13 cellular contexts compared by ENCODE assay signal in the genomic region with DNA sequence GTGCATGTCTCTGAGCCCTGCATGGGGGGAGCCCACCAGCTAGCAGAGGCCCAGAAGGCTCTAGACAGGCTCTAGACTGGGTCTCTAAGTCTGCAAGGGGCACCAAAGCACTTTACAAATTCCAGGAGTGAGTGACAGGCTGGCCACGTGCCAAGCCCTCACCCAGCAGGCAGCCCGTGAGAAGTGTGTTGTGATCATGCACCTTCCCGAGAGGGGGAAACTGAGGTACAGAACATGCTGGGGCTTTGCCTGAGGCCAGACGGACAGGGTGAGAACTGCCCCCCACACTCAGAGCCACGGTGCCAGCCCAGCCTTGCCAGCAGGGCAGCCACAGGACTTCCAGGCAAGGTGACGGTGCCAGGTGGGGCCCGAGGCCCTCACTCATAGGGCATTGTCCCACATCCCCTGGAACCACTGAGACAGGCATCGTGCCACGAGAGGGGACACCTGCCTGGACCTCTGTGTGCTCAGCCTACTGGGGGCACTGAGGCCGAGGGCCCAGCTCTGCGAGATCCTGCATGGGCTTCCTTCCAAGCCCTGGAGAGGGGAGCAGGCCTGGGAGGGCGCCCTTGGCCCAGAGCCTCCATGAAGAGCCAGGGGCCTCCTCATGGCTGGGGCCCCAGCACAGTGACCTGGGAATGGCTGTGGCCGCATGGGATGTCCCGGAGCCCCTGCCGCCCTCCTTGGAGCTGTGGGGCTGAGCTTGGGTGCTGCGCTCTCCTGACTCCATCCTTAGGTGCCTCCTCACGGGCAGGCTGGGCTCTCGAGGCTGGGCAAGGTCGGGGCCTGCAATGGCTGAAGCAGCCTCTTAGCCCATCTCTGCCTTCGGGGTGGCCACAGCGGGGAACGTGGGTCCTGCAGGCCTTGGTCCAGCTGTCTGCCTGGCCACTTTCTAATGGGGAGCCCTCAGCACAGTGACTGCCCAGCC.
A peak's percentile ranks its signal among the peaks of the same experiment; 100 is the strongest.
DNase-seq lines count a peak whose midpoint lies in the region; ATAC-seq and TF ChIP-seq lines count a peak whose summit lies in the region.
"Had no signal": no experiment of that assay in that cellular context is flagged by ENCODE, and none has a peak within 500 bp of the region (broad histone marks: within the 10 kb centered on the region; RNA-seq: fewer than 3 reads in every experiment).

No MANE protein-coding gene starts in this region.

- peaks cover 0 to 3% (median 0%) of the 10 kb centered on the region in 3 donors for H3K27me3 Mint-ChIP-seq in CD14-positive monocyte (ENCODE audit: low read depth in 3 of 3)
- peaks cover 61% of the 10 kb centered on the region for H3K27me3 Mint-ChIP-seq in WTC11 (ENCODE audit: low read depth)
- no peaks in the 10 kb centered on the region for H3K27me3 Mint-ChIP-seq in activated CD8-positive, alpha-beta T cell treated with anti-CD3 and anti-CD28 coated beads, Interleukin-2, amount 10 ng/mL, durations not matched to agents 7 days and 5 days (ENCODE audit: low read depth)

- ATAC-seq in WTC11 (no peak), right cardiac atrium (no peak), GM21737 (IDR thresholded peaks at IDR 0.05; ENCODE audit: unreplicated experiment) (no peak), HG03095 (IDR thresholded peaks at IDR 0.05; ENCODE audit: unreplicated experiment) (no peak), HG03354 (IDR thresholded peaks at IDR 0.05; ENCODE audit: poor library complexity, severe bottlenecking, unreplicated experiment) (no peak)
- no peak for ATAC-seq in activated CD8-positive, alpha-beta T cell treated with anti-CD3 and anti-CD28 coated beads, Interleukin-2, amount 10 ng/mL, durations not matched to agents 7 days and 5 days

- H3K4me3 Mint-ChIP-seq in CD14-positive monocyte (no peak overlapping the region), WTC11 (no peak overlapping the region)
- H3K4me3 Mint-ChIP-seq in activated CD8-positive, alpha-beta T cell treated with anti-CD3 and anti-CD28 coated beads, Interleukin-2, amount 10 ng/mL, durations not matched to agents 7 days and 5 days, result no peak overlapping the region

- H3K9me3 Mint-ChIP-seq in CD14-positive monocyte, result no peaks in the 10 kb centered on the region
- no peaks in the 10 kb centered on the region for H3K9me3 Mint-ChIP-seq in WTC11
- H3K9me3 Mint-ChIP-seq in activated CD8-positive, alpha-beta T cell treated with anti-CD3 and anti-CD28 coated beads, Interleukin-2, amount 10 ng/mL, durations not matched to agents 7 days and 5 days (ENCODE audit: insufficient read depth), result no peaks in the 10 kb centered on the region

- peak; percentile 46 for DNase-seq in CD14-positive monocyte (ENCODE audit: low spot score)
- peak; percentile 7 for DNase-seq in WTC11 (ENCODE audit: low spot score)
- peak; percentile 16 to 56 (median 53) for DNase-seq in right cardiac atrium
- peak in 8 of 10 donors; percentile 1 to 81 (median 9) for DNase-seq in posterior cingulate gyrus
- no peak for DNase-seq in activated CD8-positive, alpha-beta T cell treated with anti-CD3 and anti-CD28 coated beads, Interleukin-2, amount 10 ng/mL, durations not matched to agents 7 days and 5 days
- DNase-seq: anterior cingulate cortex, C1 segment of cervical spinal cord, dermis blood vessel endothelial cell, MV-4-11, NCI-H2171 treated with DMSO at 0.1 percent for 48 hours had no signal

- H3K4me3 ChIP-seq in right cardiac atrium (ENCODE audit: low read length), result no peak overlapping the region

- WGBS in right cardiac atrium, result 87% methylated on average over 22 of the region's 22 CpGs

- no peaks in the 10 kb centered on the region for H3K27me3 ChIP-seq in right cardiac atrium (ENCODE audit: control insufficient read depth, insufficient read depth)

- H3K27ac ChIP-seq in right cardiac atrium (ENCODE audit: low read length), result no peak overlapping the region

- no peaks in the 10 kb centered on the region for H3K9me3 ChIP-seq in right cardiac atrium (ENCODE audit: control insufficient read depth, low read length)

- H3K27ac Mint-ChIP-seq in CD14-positive monocyte, result no peak overlapping the region
- no peak overlapping the region for H3K27ac Mint-ChIP-seq in WTC11
- H3K27ac Mint-ChIP-seq in activated CD8-positive, alpha-beta T cell treated with anti-CD3 and anti-CD28 coated beads, Interleukin-2, amount 10 ng/mL, durations not matched to agents 7 days and 5 days, result no peak overlapping the region

- intact Hi-C loops in CD14-positive monocyte (cut with micrococcal nuclease) (no loop called here), right cardiac atrium (cut with DNase I) (loop anchor here in 1 of 4 donors (10.0 kb wide), 1 partner anchor 57 kb away; no protein-coding TSS in a partner anchor), posterior cingulate gyrus (cut with DNase I) (no loop called here)

- POLR2A ChIA-PET in WTC11 (lab: Charles Lee), result no interaction called here
- POLR2A ChIA-PET in activated CD8-positive, alpha-beta T cell treated with anti-CD3 and anti-CD28 coated beads, Interleukin-2, amount 10 ng/mL, durations not matched to agents 7 days and 5 days (lab: Charles Lee), result no interaction called here

- H3K4me1 ChIP-seq in right cardiac atrium (ENCODE audit: control insufficient read depth, insufficient read depth, low read length), result no peaks in the 10 kb centered on the region

- peaks cover 22 to 44% of the 10 kb centered on the region in 2 donors for H3K36me3 Mint-ChIP-seq in CD14-positive monocyte
- H3K36me3 Mint-ChIP-seq in WTC11, result no peaks in the 10 kb centered on the region
- H3K36me3 Mint-ChIP-seq in activated CD8-positive, alpha-beta T cell treated with anti-CD3 and anti-CD28 coated beads, Interleukin-2, amount 10 ng/mL, durations not matched to agents 7 days and 5 days (ENCODE audit: low read depth), result no peaks in the 10 kb centered on the region

- no peak for TF ChIP-seq CTCF in CD14-positive monocyte (IDR thresholded peaks at IDR 0.05)
- TF ChIP-seq CTCF in WTC11 (IDR thresholded peaks at IDR 0.05), result no peak

- CTCF ChIA-PET in WTC11 (lab: Charles Lee), result interaction anchor here (1.3 kb wide), 1 partner anchor 313 kb away, joined by 3 read pairs; no protein-coding TSS in a partner anchor
- CTCF ChIA-PET in activated CD8-positive, alpha-beta T cell treated with anti-CD3 and anti-CD28 coated beads, Interleukin-2, amount 10 ng/mL, durations not matched to agents 7 days and 5 days (lab: Charles Lee), result no interaction called here

- no peaks in the 10 kb centered on the region for H3K4me1 Mint-ChIP-seq in CD14-positive monocyte
- H3K4me1 Mint-ChIP-seq in WTC11, result no peaks in the 10 kb centered on the region
- H3K4me1 Mint-ChIP-seq in activated CD8-positive, alpha-beta T cell treated with anti-CD3 and anti-CD28 coated beads, Interleukin-2, amount 10 ng/mL, durations not matched to agents 7 days and 5 days (ENCODE audit: low read depth), result no peaks in the 10 kb centered on the region

TF ChIP-seq in WTC11, 78 proteins besides CTCF, POLR2A, EP300 and RAD21:
- TF ChIP-seq JAZF1 (CRISPR knock-in tag; IDR thresholded peaks at IDR 0.05), result no peak
- no peak for TF ChIP-seq FOXP4 (CRISPR knock-in tag; IDR thresholded peaks at IDR 0.05)
- no peak for TF ChIP-seq ZNF396 (CRISPR knock-in tag; IDR thresholded peaks at IDR 0.05; ENCODE audit: borderline replicate concordance)
- TF ChIP-seq NFATC4 (CRISPR knock-in tag; IDR thresholded peaks at IDR 0.05), result no peak
- TF ChIP-seq ETV6 (CRISPR knock-in tag; IDR thresholded peaks at IDR 0.05), result no peak
- no peak for TF ChIP-seq ZNF263 (CRISPR knock-in tag; IDR thresholded peaks at IDR 0.05; ENCODE audit: low read depth)
- no peak for TF ChIP-seq CBFB (CRISPR knock-in tag; IDR thresholded peaks at IDR 0.05; ENCODE audit: low read depth)
- no peak for TF ChIP-seq ELF4 (CRISPR knock-in tag; IDR thresholded peaks at IDR 0.05; ENCODE audit: low read depth)
- no peak for TF ChIP-seq TP53 (CRISPR knock-in tag; IDR thresholded peaks at IDR 0.05)
- no peak for TF ChIP-seq GRHL2 (CRISPR knock-in tag; IDR thresholded peaks at IDR 0.05; ENCODE audit: insufficient replicate concordance, severe bottlenecking)
- TF ChIP-seq MAX (CRISPR knock-in tag; IDR thresholded peaks at IDR 0.05), result no peak
- TF ChIP-seq ESRRA (CRISPR knock-in tag; IDR thresholded peaks at IDR 0.05; ENCODE audit: borderline replicate concordance), result no peak
- TF ChIP-seq ZNF219 (CRISPR knock-in tag; IDR thresholded peaks at IDR 0.05; ENCODE audit: borderline replicate concordance), result no peak
